ENCODE assay signal across 15 cellular contexts in the genomic region with DNA sequence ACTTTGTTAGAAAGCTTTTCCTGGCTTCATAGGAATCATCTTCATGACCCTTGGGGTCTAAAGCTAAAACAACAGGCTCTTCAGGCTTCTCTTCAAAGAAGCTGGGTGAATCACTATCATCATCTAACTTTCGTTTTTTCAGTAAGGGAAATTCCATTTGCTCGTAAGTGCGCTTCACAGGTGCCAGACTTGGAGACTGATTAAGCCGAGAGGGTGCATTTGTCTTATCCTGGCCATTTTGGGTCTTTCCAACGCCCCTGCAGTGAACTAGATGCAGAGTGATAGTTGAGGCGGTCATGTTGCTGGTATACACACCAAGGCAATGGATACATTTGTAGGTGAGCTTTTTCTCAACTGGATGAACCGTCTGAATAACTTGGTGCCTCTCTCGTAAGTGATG. TPM values are rescaled to one million over a fixed set of nuclear protein-coding genes. Genes with fewer than 3 reads are reported as not detected.
DNase-seq lines count a peak whose midpoint lies in the region; ATAC-seq, FAIRE-seq and TF ChIP-seq lines count a peak whose summit lies in the region.
"Had no signal": no experiment of that assay in that cellular context is flagged by ENCODE, and none has a peak within 500 bp of the region (broad histone marks: within the 10 kb centered on the region; RNA-seq: fewer than 3 reads in every experiment).

No MANE protein-coding gene starts in this region.

- TF ChIP-seq CTCF in cardiac muscle cell (IDR thresholded peaks at IDR 0.05; ENCODE audit: low read depth, low read length) (no peak), IMR-90 (conservative IDR thresholded peaks at IDR 0.05; ENCODE audit: low read depth, low read length) (no peak), K562 (IDR thresholded peaks at IDR 0.05 in 2 of 3, conservative IDR thresholded peaks at IDR 0.05 in 1 of 3; ENCODE audit: insufficient read depth in 2 of 3, low read depth in 1 of 3, low read length in 3 of 3) (no peak), type B pancreatic cell (conservative IDR thresholded peaks at IDR 0.05) (no peak), right atrium auricular region (IDR thresholded peaks at IDR 0.05) (no peak)

- H3K9me1 ChIP-seq in IMR-90 (ENCODE audit: insufficient read depth, low read length) (peaks cover 38% of the 10 kb centered on the region), K562 (ENCODE audit: control insufficient read depth, insufficient read depth, low read length) (no peaks in the 10 kb centered on the region)

- POLR2A ChIA-PET in IMR-90 (lab: Charles Lee; ENCODE audit: unreplicated experiment): no interaction called here
- POLR2A ChIA-PET in K562 (lab: Yijun Ruan, JAX): interaction anchor here (1.9 kb wide), 1 partner anchor 20 kb away, joined by 4 read pairs; no protein-coding TSS in a partner anchor

- H3K4me3 ChIP-seq in cardiac muscle cell (no peak overlapping the region), IMR-90 (ENCODE audit: insufficient read depth, low read depth, low read length) (no peak overlapping the region), K562 (no peak overlapping the region), right atrium auricular region (no peak overlapping the region)
- H3K4me3 ChIP-seq: coronary artery, Peyer's patch, SJSA1 had no signal

- no peak overlapping the region for H4K8ac ChIP-seq in IMR-90 (ENCODE audit: low read depth in 2 of 2, low read length in 2 of 2)

- H2BK5ac ChIP-seq in IMR-90 (ENCODE audit: low read depth, low read length, poor library complexity, severe bottlenecking): no peak overlapping the region

- H3K18ac ChIP-seq in IMR-90 (ENCODE audit: low read depth, low read length): no peak overlapping the region

- H3K9ac ChIP-seq in IMR-90 (ENCODE audit: low read depth, low read length) (no peak overlapping the region), K562 (ENCODE audit: insufficient read depth in 1 of 2, low read depth in 2 of 2, low read length in 2 of 2) (no peak overlapping the region)

- FAIRE-seq in K562 (lab: Jason Lieb, UNC): no peak

- H3K27me3 ChIP-seq in cardiac muscle cell (no peaks in the 10 kb centered on the region), IMR-90 (ENCODE audit: control insufficient read depth, insufficient read depth, low read length) (no peaks in the 10 kb centered on the region), K562 (ENCODE audit: control insufficient read depth in 2 of 2, insufficient read depth in 2 of 2, low read length in 2 of 2) (no peaks in the 10 kb centered on the region), right atrium auricular region (no peaks in the 10 kb centered on the region)
- H3K27me3 ChIP-seq: Peyer's patch, SJSA1 had no signal

- H3K56ac ChIP-seq in IMR-90 (ENCODE audit: extremely low read depth, insufficient read depth, low read length): no peak overlapping the region

- H4K5ac ChIP-seq in IMR-90 (ENCODE audit: low read depth, low read length): no peak overlapping the region

- H3K79me1 ChIP-seq in IMR-90 (ENCODE audit: low read depth in 1 of 2, low read length in 2 of 2): peaks cover 49 to 90% of the 10 kb centered on the region in 2 experiments

- DNase-seq in cardiac muscle cell (ENCODE audit: low read depth in 1 of 2, low spot score in 1 of 2) (no peak), left ventricle myocardium superior (no peak), IMR-90 (no peak), K562 (ENCODE audit: extremely low read depth in 1 of 4, low spot score in 3 of 4) (no peak), type B pancreatic cell (ENCODE audit: extremely low spot score, unreplicated experiment) (no peak), right atrium auricular region (ENCODE audit: low spot score) (no peak)
- no peak for DNase-seq in stimulated activated CD4-positive, alpha-beta T cell treated with anti-CD3 and anti-CD28 coated beads, Interleukin-4, amount 100 ng/mL, for 1 hour
- DNase-seq: endodermal cell; left cardiac atrium; NCI-H2081 treated with DMSO at 0.1 percent for 48 hours; Peyer's patch; stimulated activated CD4-positive, alpha-beta T cell treated with anti-CD3 and anti-CD28 coated beads, Interleukin-1b, Interleukin-23, amount 100 ng/mL, for 48 hours had no signal

- H3K4me1 Mint-ChIP-seq in type B pancreatic cell (ENCODE audit: unreplicated experiment): peaks cover 4% of the 10 kb centered on the region

- no peak overlapping the region for H2AK5ac ChIP-seq in IMR-90 (ENCODE audit: low read depth, low read length)

- ATAC-seq in left ventricle myocardium superior (no peak), IMR-90 (ENCODE audit: low read depth) (no peak), K562 (no peak), GM19035 (IDR thresholded peaks at IDR 0.05; ENCODE audit: unreplicated experiment) (no peak)
- ATAC-seq: left cardiac atrium had no signal

- TF ChIP-seq POLR2A in IMR-90 (IDR thresholded peaks at IDR 0.05; ENCODE audit: low read depth, low read length): no peak
- no peak for TF ChIP-seq POLR2A in K562 (conservative IDR thresholded peaks at IDR 0.05)

- no peaks in the 10 kb centered on the region for H3K9me3 Mint-ChIP-seq in type B pancreatic cell
- H3K9me3 Mint-ChIP-seq: endodermal cell had no signal

- TF ChIP-seq EP300 in K562 (IDR thresholded peaks at IDR 0.05; ENCODE audit: low read length): no peak

- H4K91ac ChIP-seq in IMR-90 (ENCODE audit: insufficient read depth, low read depth, low read length): no peak overlapping the region

- CTCF ChIA-PET in IMR-90 (lab: Yijun Ruan, JAX): interaction anchor here (0.5 kb wide), 1 partner anchor 76 kb away, joined by 3 read pairs; no protein-coding TSS in a partner anchor
- CTCF ChIA-PET in K562 (lab: Yijun Ruan, JAX; ENCODE audit: low intra/inter-chr PET ratio): no interaction called here

- H3K4ac ChIP-seq in IMR-90 (ENCODE audit: low read depth, low read length): no peak overlapping the region

- WGBS in IMR-90 (ENCODE audit: extremely low coverage in 2 of 2, insufficient read length in 1 of 2), 2 experiments: no CpG with 5 or more reads among the region's 8 CpGs
- 95% methylated on average over 8 of the region's 8 CpGs for WGBS in K562 (ENCODE audit: insufficient coverage, low coverage, missing lambda C conversion rate)

- intact Hi-C loops in left ventricle myocardium superior (cut with micrococcal nuclease): no loop called here
- intact Hi-C loops in IMR-90 (cut with micrococcal nuclease): no loop called here
- intact Hi-C loops in K562 (cut with micrococcal nuclease): no loop called here

- H3K36me3 ChIP-seq in cardiac muscle cell (peaks cover 53% of the 10 kb centered on the region), IMR-90 (ENCODE audit: control insufficient read depth, insufficient read depth, low read length) (peaks cover 44% of the 10 kb centered on the region), K562 (ENCODE audit: control insufficient read depth, insufficient read depth, low read length) (peaks cover 84% of the 10 kb centered on the region), right atrium auricular region (peaks cover 48% of the 10 kb centered on the region)

- no peaks in the 10 kb centered on the region for H3K27me3 Mint-ChIP-seq in type B pancreatic cell

- H2BK20ac ChIP-seq in IMR-90 (ENCODE audit: low read depth, low read length): no peak overlapping the region

- TF ChIP-seq RAD21 in IMR-90 (IDR thresholded peaks at IDR 0.05; ENCODE audit: low read length): no peak
- TF ChIP-seq RAD21 in K562 (CRISPR knock-in tag; conservative IDR thresholded peaks at IDR 0.05 in 1 of 2, IDR thresholded peaks at IDR 0.05 in 1 of 2): no peak

- no peak overlapping the region for H3K23ac ChIP-seq in IMR-90 (ENCODE audit: low read depth, low read length)

- H2AFZ ChIP-seq in IMR-90 (replicated peaks; ENCODE audit: low read length, poor library complexity) (no peak overlapping the region), K562 (ENCODE audit: low read depth, low read length) (no peak overlapping the region)

- peaks cover 51% of the 10 kb centered on the region for H3K36me3 Mint-ChIP-seq in type B pancreatic cell

- BruUV-seq in IMR-90 (replicated peaks; lab: Mats Ljungman, UMichigan): TSS peak; percentile 25
- no TSS peak for BruUV-seq in K562 (replicated peaks; lab: Mats Ljungman, UMichigan)

- dilution Hi-C loops in IMR-90 (cut with HindIII; ENCODE audit: low sequenced_read_pairs, unreplicated experiment): no loop called here

- no peak overlapping the region for H3K14ac ChIP-seq in IMR-90 (replicated peaks; ENCODE audit: low read depth, low read length)

- in situ Hi-C loops in IMR-90 (cut with MboI; ENCODE audit: low sequenced_read_pairs): no loop called here
- in situ Hi-C loops in K562 (cut with MboI): no loop called here

- H3K79me2 ChIP-seq in K562 (ENCODE audit: control insufficient read depth, insufficient read depth, low read length): 0 out of 3 replicates have a peak, but pooled peaks cover 4% of the 10 kb centered on the region

- H3K27ac ChIP-seq in cardiac muscle cell (peak overlapping the region; percentile 16), IMR-90 (ENCODE audit: insufficient read depth, low read length) (no peak overlapping the region), K562 (ENCODE audit: extremely low read depth, low read depth, low read length) (no peak overlapping the region), right atrium auricular region (no peak overlapping the region)
- H3K27ac ChIP-seq: coronary artery, Peyer's patch, SJSA1 had no signal

- H3K9me3 ChIP-seq in cardiac muscle cell (ENCODE audit: low read depth) (no peaks in the 10 kb centered on the region), IMR-90 (ENCODE audit: control insufficient read depth, insufficient read depth, low read length) (no peaks in the 10 kb centered on the region), K562 (replicated peaks; ENCODE audit: control insufficient read depth, insufficient read depth, low read depth, low read length) (no peaks in the 10 kb centered on the region), right atrium auricular region (no peaks in the 10 kb centered on the region)
- H3K9me3 ChIP-seq: Peyer's patch, SJSA1 had no signal

- no peak overlapping the region for H2BK120ac ChIP-seq in IMR-90 (ENCODE audit: low read depth, low read length)

- no peak overlapping the region for H2AK9ac ChIP-seq in IMR-90 (replicated peaks; ENCODE audit: low read depth, low read length, poor library complexity)

- no peak overlapping the region for H3K4me3 Mint-ChIP-seq in type B pancreatic cell
- H3K4me3 Mint-ChIP-seq: endodermal cell had no signal

- no peak overlapping the region for H2BK15ac ChIP-seq in IMR-90 (ENCODE audit: low read depth, low read length)

- peak overlapping the region; percentile 53 for H3K27ac Mint-ChIP-seq in type B pancreatic cell

- H3K4me1 ChIP-seq in cardiac muscle cell (ENCODE audit: low read depth) (no peaks in the 10 kb centered on the region), IMR-90 (ENCODE audit: control insufficient read depth, insufficient read depth, low read length) (peaks cover 6% of the 10 kb centered on the region), K562 (replicated peaks in 1 of 2; ENCODE audit: control insufficient read depth in 2 of 2, insufficient read depth in 2 of 2, low read length in 2 of 2) (no peaks in the 10 kb centered on the region), right atrium auricular region (no peaks in the 10 kb centered on the region)
- H3K4me1 ChIP-seq: Peyer's patch, SJSA1 had no signal

- H4K20me1 ChIP-seq in IMR-90 (ENCODE audit: insufficient read depth, low read length) (peaks cover 69% of the 10 kb centered on the region), K562 (replicated peaks; ENCODE audit: control insufficient read depth, insufficient read depth, low read length) (peaks cover 6% of the 10 kb centered on the region; the same call in 1 of the 2 replicates)

- H3K4me2 ChIP-seq in IMR-90 (ENCODE audit: low read depth, low read length) (no peak overlapping the region), K562 (ENCODE audit: insufficient read depth, low read length) (no peak overlapping the region)

RNA-seq across cellular contexts. Expression of gene ADNP, which starts 38.8 kb away (rescaled TPM):
- 31.1 and 50.8 TPM in 2 replicates for total RNA-seq in cardiac muscle cell
- polyA plus RNA-seq in cardiac muscle cell: 23.2 and 25.2 TPM in 2 replicates
- total RNA-seq in left ventricle myocardium superior: 34.2 TPM
- 23.1 and 23.3 TPM in 2 replicates for total RNA-seq in IMR-90 (2012; rRNA removed)
- polyA plus RNA-seq in IMR-90 (2012; rRNA removed): 17.5 and 24.8 TPM in 2 replicates
- 5.1 and 7.4 TPM in 2 replicates for polyA plus RNA-seq in IMR-90 (2012; cell fraction: cytosol; rRNA removed)
- polyA plus RNA-seq in IMR-90 (2012; cell fraction: nucleus; rRNA removed; ENCODE audit: low replicate concordance): 10.9 and 65.8 TPM in 2 replicates
- total RNA-seq in K562 (2011; cell fraction: chromatin; rRNA removed; ENCODE audit: low replicate concordance): 37.0 and 96.7 TPM in 2 replicates
- 22.0 and 32.6 TPM in 2 replicates for total RNA-seq in K562 (2011; cell fraction: nucleolus; rRNA removed)
- total RNA-seq in K562 (2011; cell fraction: nucleoplasm; rRNA removed): 53.4 and 65.7 TPM in 2 replicates
- total RNA-seq in K562 (2014; rRNA removed): 17.8 and 18.7 TPM in 2 replicates
- total RNA-seq in K562 (2014; rRNA removed; fragmentation: Illumina TruSeq; extraction: Trizol): 24.5 and 26.1 TPM in 2 replicates
- total RNA-seq in K562 (2015; rRNA removed; fragmentation: Illumina TruSeq; extraction: Trizol): 20.7 and 25.0 TPM in 2 replicates
- total RNA-seq in K562 (2021): 52.2 and 59.9 TPM in 2 replicates
- polyA plus RNA-seq in K562 (2011; rRNA removed): 19.4 and 22.9 TPM in 2 replicates
- 8.7 and 15.8 TPM in 2 replicates for polyA plus RNA-seq in K562 (2011; cell fraction: cytosol; rRNA removed)
- polyA plus RNA-seq in K562 (2011; cell fraction: nucleus; rRNA removed): 28.0 and 40.0 TPM in 2 replicates
- polyA plus RNA-seq in K562 (2012): 37.3 and 38.0 TPM in 2 replicates
- 50.7 and 52.0 TPM in 2 replicates for polyA plus RNA-seq in K562 (2014; fragmentation: Illumina TruSeq; extraction: Trizol)
- 10 to 100 TPM; 25.3 to 40.0 TPM for polyA plus RNA-seq in K562 (2014; fragmentation: Nextera tagmentation; extraction: Ambion mirVana)
- 20.9 and 26.0 TPM in 2 replicates for polyA plus RNA-seq in K562 (2014; rRNA removed)
- 60.3 and 74.4 TPM in 2 replicates for polyA minus RNA-seq in K562 (2011; rRNA and poly(A)+ RNA removed)
- polyA minus RNA-seq in K562 (2011; cell fraction: cytosol; rRNA and poly(A)+ RNA removed): 38.7 and 40.3 TPM in 2 replicates
- 14.8 and 28.8 TPM in 2 replicates for polyA minus RNA-seq in K562 (2011; cell fraction: nucleus; rRNA and poly(A)+ RNA removed)
- total RNA-seq in type B pancreatic cell (ENCODE audit: low replicate concordance): 81.7 and 103 TPM in 2 replicates
- total RNA-seq in right atrium auricular region: 10 to 100 TPM; 23.7 to 34.3 TPM
